Comparison of ENCODE assay signal across 6 cellular contexts in genomic region chr19:49514151-49514550, GRCh38. TPM values are rescaled to one million over a fixed set of nuclear protein-coding genes. Genes with fewer than 3 reads are reported as not detected.
DNase-seq lines count a peak whose midpoint lies in the region; ATAC-seq and TF ChIP-seq lines count a peak whose summit lies in the region.

No MANE protein-coding gene starts in this region.

- TF ChIP-seq CTCF in GM23338 (conservative IDR thresholded peaks at IDR 0.05; ENCODE audit: low read depth in 2 of 2), result no peak

- intact Hi-C loops in activated T-helper 1 cell treated with anti-CD3 and anti-CD28 coated beads, Interleukin-12 subunit alpha, Interleukin-12 subunit beta, Interleukin-2, Interleukin-4 antibody, amounts not matched to agents 30 ng/mL and 10 ng/mL and 1 ng/mL, durations not matched to agents 14 hours and 24 hours and 36 hours (cut with micrococcal nuclease), result no loop called here

- H3K4me1 Mint-ChIP-seq in GM23338, result peaks cover 16% of the 10 kb centered on the region
- peaks cover 20% of the 10 kb centered on the region for H3K4me1 Mint-ChIP-seq in activated T-helper 1 cell treated with anti-CD3 and anti-CD28 coated beads, Interleukin-12 subunit alpha, Interleukin-12 subunit beta, Interleukin-2, Interleukin-4 antibody, amounts not matched to agents 30 ng/mL and 10 ng/mL and 1 ng/mL, durations not matched to agents 14 hours and 24 hours and 36 hours (ENCODE audit: low read depth)
- H3K4me1 Mint-ChIP-seq in naive thymus-derived CD8-positive, alpha-beta T cell, result peaks cover 17 to 44% (median 41%) of the 10 kb centered on the region in 4 donors

- peaks cover 5% of the 10 kb centered on the region for H3K36me3 ChIP-seq in GM23338 (ENCODE audit: insufficient read depth)

- H3K27me3 Mint-ChIP-seq in GM23338 (ENCODE audit: insufficient read depth, low read depth, poor library complexity), result peaks cover 16% of the 10 kb centered on the region
- peaks cover 2% of the 10 kb centered on the region for H3K27me3 Mint-ChIP-seq in activated T-helper 1 cell treated with anti-CD3 and anti-CD28 coated beads, Interleukin-12 subunit alpha, Interleukin-12 subunit beta, Interleukin-2, Interleukin-4 antibody, amounts not matched to agents 30 ng/mL and 10 ng/mL and 1 ng/mL, durations not matched to agents 14 hours and 24 hours and 36 hours (ENCODE audit: insufficient read depth)
- H3K27me3 Mint-ChIP-seq in naive thymus-derived CD8-positive, alpha-beta T cell, result no peaks in the 10 kb centered on the region

- POLR2A ChIA-PET in naive thymus-derived CD8-positive, alpha-beta T cell (lab: Charles Lee), result interaction anchor here (0.6 to 2.2 kb wide), 11 partner anchors 13 to 181 kb away, joined by 3 to 9 read pairs (median 5); partner anchors contain the start of gene RCN3

- H3K4me3 Mint-ChIP-seq in GM23338, result peak overlapping the region; percentile 89
- peak overlapping the region; percentile 79 for H3K4me3 Mint-ChIP-seq in activated T-helper 1 cell treated with anti-CD3 and anti-CD28 coated beads, Interleukin-12 subunit alpha, Interleukin-12 subunit beta, Interleukin-2, Interleukin-4 antibody, amounts not matched to agents 30 ng/mL and 10 ng/mL and 1 ng/mL, durations not matched to agents 14 hours and 24 hours and 36 hours
- peak overlapping the region; percentile 79 to 95 (median 90) for H3K4me3 Mint-ChIP-seq in naive thymus-derived CD8-positive, alpha-beta T cell

- peaks cover 11% of the 10 kb centered on the region; the same call in 1 of the 2 replicates for H3K79me2 ChIP-seq in GM23338 (replicated peaks; ENCODE audit: insufficient read depth)

- H3K9me2 ChIP-seq in GM23338 (ENCODE audit: insufficient read depth), result no peaks in the 10 kb centered on the region

- peaks cover 14% of the 10 kb centered on the region for H3K36me3 Mint-ChIP-seq in GM23338 (ENCODE audit: low read depth)
- peaks cover 4% of the 10 kb centered on the region for H3K36me3 Mint-ChIP-seq in activated T-helper 1 cell treated with anti-CD3 and anti-CD28 coated beads, Interleukin-12 subunit alpha, Interleukin-12 subunit beta, Interleukin-2, Interleukin-4 antibody, amounts not matched to agents 30 ng/mL and 10 ng/mL and 1 ng/mL, durations not matched to agents 14 hours and 24 hours and 36 hours (ENCODE audit: low read depth)
- peaks cover 0 to 4% (median 0%) of the 10 kb centered on the region in 3 donors for H3K36me3 Mint-ChIP-seq in naive thymus-derived CD8-positive, alpha-beta T cell

- no peak overlapping the region for H3K27ac Mint-ChIP-seq in GM23338
- H3K27ac Mint-ChIP-seq in activated T-helper 1 cell treated with anti-CD3 and anti-CD28 coated beads, Interleukin-12 subunit alpha, Interleukin-12 subunit beta, Interleukin-2, Interleukin-4 antibody, amounts not matched to agents 30 ng/mL and 10 ng/mL and 1 ng/mL, durations not matched to agents 14 hours and 24 hours and 36 hours, result no peak overlapping the region
- peak overlapping the region in 2 of 10 donors; percentile 87 to 96 for H3K27ac Mint-ChIP-seq in naive thymus-derived CD8-positive, alpha-beta T cell

- peak overlapping the region; percentile 94 for H3K4me2 ChIP-seq in GM23338

- no peak overlapping the region for H2AFZ ChIP-seq in GM23338

- peaks cover 21% of the 10 kb centered on the region for H3K4me1 ChIP-seq in GM23338 (ENCODE audit: insufficient read depth)

- no peaks in the 10 kb centered on the region; the same call in 2 of the 3 replicates for H3K9me3 Mint-ChIP-seq in GM23338
- H3K9me3 Mint-ChIP-seq in activated T-helper 1 cell treated with anti-CD3 and anti-CD28 coated beads, Interleukin-12 subunit alpha, Interleukin-12 subunit beta, Interleukin-2, Interleukin-4 antibody, amounts not matched to agents 30 ng/mL and 10 ng/mL and 1 ng/mL, durations not matched to agents 14 hours and 24 hours and 36 hours, result no peaks in the 10 kb centered on the region
- H3K9me3 Mint-ChIP-seq in naive thymus-derived CD8-positive, alpha-beta T cell, result no peaks in the 10 kb centered on the region

- peak; percentile 5 for ATAC-seq in GM23338
- no peak for ATAC-seq in naive thymus-derived CD8-positive, alpha-beta T cell

- H3K4me3 ChIP-seq in GM23338, result peak overlapping the region; percentile 79

- peaks cover 24% of the 10 kb centered on the region; the same call in 1 of the 2 replicates for H3F3A ChIP-seq in GM23338 (replicated peaks; ENCODE audit: low read depth)

- H4K20me1 ChIP-seq in GM23338 (replicated peaks; ENCODE audit: insufficient read depth), result peaks cover 3% of the 10 kb centered on the region; the same call in 1 of the 2 replicates

- no peak overlapping the region; the same call in 1 of the 2 replicates for H3K27ac ChIP-seq in GM23338 (ENCODE audit: low read depth)

- H3K27me3 ChIP-seq in GM23338 (ENCODE audit: insufficient read depth), result no peaks in the 10 kb centered on the region

- DNase-seq in GM23338 (ENCODE audit: low spot score) (no peak), SHP77 (lab: John Stamatoyannopoulos, UW) (no peak), NCI-H2196 (lab: John Stamatoyannopoulos, UW; ENCODE audit: unreplicated experiment) (no peak), AG08395 (ENCODE audit: low spot score) (no peak)
- no peak for DNase-seq in activated T-helper 1 cell treated with anti-CD3 and anti-CD28 coated beads, Interleukin-12 subunit alpha, Interleukin-12 subunit beta, Interleukin-2, Interleukin-4 antibody, amounts not matched to agents 30 ng/mL and 10 ng/mL and 1 ng/mL, durations not matched to agents 14 hours and 24 hours and 36 hours (ENCODE audit: low spot score)
- DNase-seq in naive thymus-derived CD8-positive, alpha-beta T cell, result no peak

TF ChIP-seq in GM23338, 12 proteins besides CTCF, POLR2A, EP300 and RAD21 (continues in another document):
- TF ChIP-seq POLR2AphosphoS5 (IDR thresholded peaks at IDR 0.05; ENCODE audit: low read depth) (no peak), ETS1 (IDR thresholded peaks at IDR 0.05) (no peak), ZNF114 (CRISPR knock-in tag; IDR thresholded peaks at IDR 0.05) (no peak), EZH2 (IDR thresholded peaks at IDR 0.05; ENCODE audit: low read depth, unreplicated experiment) (no peak), ZNF331 (CRISPR knock-in tag; IDR thresholded peaks at IDR 0.05; ENCODE audit: low read depth) (no peak)

RNA-seq across cellular contexts. Expression of gene FCGRT, which starts 1.7 kb away (rescaled TPM):
- total RNA-seq in GM23338 (2014; rRNA removed; shearing (Covaris generic)), result 23.5 and 41.7 TPM in 2 replicates
- 62.3 and 66.8 TPM in 2 replicates for polyA plus RNA-seq in GM23338 (2016; fragmentation: Nextera tagmentation; extraction: Ambion mirVana)
- total RNA-seq in activated T-helper 1 cell treated with anti-CD3 and anti-CD28 coated beads, Interleukin-12 subunit alpha, Interleukin-12 subunit beta, Interleukin-2, Interleukin-4 antibody, amounts not matched to agents 30 ng/mL and 10 ng/mL and 1 ng/mL, durations not matched to agents 14 hours and 24 hours and 36 hours, result 0.88 and 1.1 TPM in 2 replicates
- total RNA-seq in naive thymus-derived CD8-positive, alpha-beta T cell, result 10 to 100 TPM; 24.3 to 26.0 TPM
- polyA plus RNA-seq in naive thymus-derived CD8-positive, alpha-beta T cell, result 10 to 100 TPM; 50.3 to 62.9 (median 61.5) TPM

RNA-seq across cellular contexts. Expression of gene RCN3, which starts 13.7 kb away (rescaled TPM):
- 44.0 and 54.8 TPM in 2 replicates for total RNA-seq in GM23338 (2014; rRNA removed; shearing (Covaris generic))
- polyA plus RNA-seq in GM23338 (2016; fragmentation: Nextera tagmentation; extraction: Ambion mirVana), result 40.2 and 45.8 TPM in 2 replicates
- 2.0 and 2.1 TPM in 2 replicates for total RNA-seq in activated T-helper 1 cell treated with anti-CD3 and anti-CD28 coated beads, Interleukin-12 subunit alpha, Interleukin-12 subunit beta, Interleukin-2, Interleukin-4 antibody, amounts not matched to agents 30 ng/mL and 10 ng/mL and 1 ng/mL, durations not matched to agents 14 hours and 24 hours and 36 hours
- 1 to 10 TPM; 1.6 to 3.6 TPM for total RNA-seq in naive thymus-derived CD8-positive, alpha-beta T cell
- 1 to 10 TPM; 1.5 to 4.5 (median 2.8) TPM for polyA plus RNA-seq in naive thymus-derived CD8-positive, alpha-beta T cell

RNA-seq across cellular contexts. Expression of gene RPS11, which starts 17.9 kb away (rescaled TPM):
- 4,006 and 4,643 TPM in 2 replicates for total RNA-seq in GM23338 (2014; rRNA removed; shearing (Covaris generic))
- 2,646 and 2,793 TPM in 2 replicates for polyA plus RNA-seq in GM23338 (2016; fragmentation: Nextera tagmentation; extraction: Ambion mirVana)
- total RNA-seq in activated T-helper 1 cell treated with anti-CD3 and anti-CD28 coated beads, Interleukin-12 subunit alpha, Interleukin-12 subunit beta, Interleukin-2, Interleukin-4 antibody, amounts not matched to agents 30 ng/mL and 10 ng/mL and 1 ng/mL, durations not matched to agents 14 hours and 24 hours and 36 hours, result 1,890 and 1,927 TPM in 2 replicates
- 1,000 to 10,000 TPM; 3,084 to 3,152 TPM for total RNA-seq in naive thymus-derived CD8-positive, alpha-beta T cell
- 1,000 to 10,000 TPM; 2,379 to 2,818 (median 2,600) TPM for polyA plus RNA-seq in naive thymus-derived CD8-positive, alpha-beta T cell

RNA-seq across cellular contexts. Expression of gene RPL13A, which starts 26.7 kb away (rescaled TPM):
- 2,007 and 2,412 TPM in 2 replicates for total RNA-seq in GM23338 (2014; rRNA removed; shearing (Covaris generic))
- polyA plus RNA-seq in GM23338 (2016; fragmentation: Nextera tagmentation; extraction: Ambion mirVana), result 2,105 and 2,261 TPM in 2 replicates
- 2,876 and 2,988 TPM in 2 replicates for total RNA-seq in activated T-helper 1 cell treated with anti-CD3 and anti-CD28 coated beads, Interleukin-12 subunit alpha, Interleukin-12 subunit beta, Interleukin-2, Interleukin-4 antibody, amounts not matched to agents 30 ng/mL and 10 ng/mL and 1 ng/mL, durations not matched to agents 14 hours and 24 hours and 36 hours
- total RNA-seq in naive thymus-derived CD8-positive, alpha-beta T cell, result 1,000 to 10,000 TPM; 5,160 to 5,167 TPM
- polyA plus RNA-seq in naive thymus-derived CD8-positive, alpha-beta T cell, result 1,000 to 10,000 TPM; 3,162 to 3,664 (median 3,630) TPM

RNA-seq across cellular contexts. Expression of gene FLT3LG, which starts 40.1 kb away (rescaled TPM):
- 0.49 TPM in 1 of 2 replicates, not detected in the other for total RNA-seq in GM23338 (2014; rRNA removed; shearing (Covaris generic))
- polyA plus RNA-seq in GM23338 (2016; fragmentation: Nextera tagmentation; extraction: Ambion mirVana), result 1.8 and 3.3 TPM in 2 replicates
- total RNA-seq in activated T-helper 1 cell treated with anti-CD3 and anti-CD28 coated beads, Interleukin-12 subunit alpha, Interleukin-12 subunit beta, Interleukin-2, Interleukin-4 antibody, amounts not matched to agents 30 ng/mL and 10 ng/mL and 1 ng/mL, durations not matched to agents 14 hours and 24 hours and 36 hours, result 58.4 and 65.4 TPM in 2 replicates
- total RNA-seq in naive thymus-derived CD8-positive, alpha-beta T cell, result 100 to 1,000 TPM; 106 to 112 TPM
- 100 to 1,000 TPM; 108 to 205 (median 166) TPM for polyA plus RNA-seq in naive thymus-derived CD8-positive, alpha-beta T cell

Comparison
In these comparisons a context has a peak if more than half of its experiments do, and no peak if none do; other contexts are left out.
1. RNA of gene FCGRT, which starts 1.7 kb away (total RNA-seq): 23.5 to 41.7 TPM in GM23338 and 24.3 to 26.0 TPM in naive thymus-derived CD8-positive, alpha-beta T cell; 0.88 to 1.1 TPM in activated T-helper 1 cell treated with anti-CD3 and anti-CD28 coated beads, Interleukin-12 subunit alpha, Interleukin-12 subunit beta, Interleukin-2, Interleukin-4 antibody, amounts not matched to agents 30 ng/mL and 10 ng/mL and 1 ng/mL, durations not matched to agents 14 hours and 24 hours and 36 hours; every median in the first group is over 10 times any median in the second.
2. Peak in every context shown above with its lines, with median percentiles within 50 percentile points of each other: H3K4me3 Mint-ChIP-seq.